Comparison of ENCODE assay signal across 9 cellular contexts in the genomic region with DNA sequence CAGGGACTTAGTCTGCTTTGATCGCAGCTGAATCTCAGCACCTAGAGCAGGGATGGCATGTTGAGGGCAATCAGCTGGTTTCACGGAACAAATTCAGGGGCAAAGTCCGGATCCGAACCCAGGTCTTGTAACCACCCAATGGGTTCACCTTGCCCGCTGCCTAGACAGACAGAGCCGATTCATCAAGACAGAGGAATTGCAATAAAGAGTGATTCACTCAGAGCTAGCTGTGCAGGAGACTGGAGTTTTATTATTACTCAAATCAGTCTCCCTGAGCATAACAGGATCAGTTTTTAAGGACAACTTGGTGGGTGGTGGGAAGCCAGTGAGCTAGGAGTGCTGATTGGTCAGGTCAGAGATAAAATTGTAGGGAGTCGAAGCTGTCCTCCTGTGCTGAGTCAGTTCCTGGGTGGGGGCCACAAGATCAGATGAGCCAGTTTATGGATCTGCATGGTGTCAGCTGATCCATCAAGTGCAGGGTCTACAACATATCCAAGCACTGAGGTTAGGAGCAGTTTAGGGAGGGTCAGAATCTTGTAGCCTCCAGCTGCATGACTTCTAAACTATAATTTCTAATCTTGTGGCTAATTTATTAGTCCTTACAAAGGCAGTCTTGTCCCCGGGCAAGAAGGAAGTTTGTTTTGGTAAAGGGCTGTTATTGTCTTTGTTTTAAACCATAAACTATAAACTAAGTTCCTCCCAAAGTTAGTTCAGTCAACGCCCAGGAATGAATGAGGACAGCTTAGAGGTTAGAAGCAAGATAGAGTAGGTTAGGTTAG. TPM values are rescaled to one million over a fixed set of nuclear protein-coding genes. Genes with fewer than 3 reads are reported as not detected.
DNase-seq lines count a peak whose midpoint lies in the region; ATAC-seq, FAIRE-seq and TF ChIP-seq lines count a peak whose summit lies in the region.
"Had no signal": no experiment of that assay in that cellular context is flagged by ENCODE, and none has a peak within 500 bp of the region (broad histone marks: within the 10 kb centered on the region; RNA-seq: fewer than 3 reads in every experiment).

No MANE protein-coding gene starts in this region.

- no peak overlapping the region for H3K4me3 ChIP-seq in K562
- H3K4me3 ChIP-seq: heart right ventricle had no signal

- no peaks in the 10 kb centered on the region for H3K9me1 ChIP-seq in K562 (ENCODE audit: control insufficient read depth, insufficient read depth, low read length)

- CTCF ChIA-PET in K562 (lab: Yijun Ruan, JAX; ENCODE audit: low intra/inter-chr PET ratio): no interaction called here

- no peaks in the 10 kb centered on the region for H3K27me3 Mint-ChIP-seq in activated naive CD8-positive, alpha-beta T cell treated with anti-CD3 and anti-CD28 coated beads, Interleukin-2, amount 50 U/mL, for 24 hours
- peaks cover 3 to 9% (median 9%) of the 10 kb centered on the region in 3 donors for H3K27me3 Mint-ChIP-seq in immature natural killer cell (ENCODE audit: low read depth in 3 of 3)

- no peak overlapping the region for H3K4me3 Mint-ChIP-seq in activated naive CD8-positive, alpha-beta T cell treated with anti-CD3 and anti-CD28 coated beads, Interleukin-2, amount 50 U/mL, for 24 hours
- H3K4me3 Mint-ChIP-seq in immature natural killer cell: no peak overlapping the region

- peak; percentile 82 for DNase-seq in A172 (ENCODE audit: low spot score)
- peak; percentile 25 for DNase-seq in HT1080 (ENCODE audit: low read depth)
- peak in 3 of 4 experiments; percentile 32 to 84 (median 44) for DNase-seq in K562 (ENCODE audit: extremely low read depth in 1 of 4, low spot score in 3 of 4)
- DNase-seq in kidney glomerular epithelial cell (lab: John Stamatoyannopoulos, UW): peak; percentile 26
- no peak for DNase-seq in OCI-M2 (lab: John Stamatoyannopoulos, UW; ENCODE audit: unreplicated experiment)
- no peak for DNase-seq in activated naive CD8-positive, alpha-beta T cell treated with anti-CD3 and anti-CD28 coated beads, Interleukin-2, amount 50 U/mL, for 24 hours
- DNase-seq in immature natural killer cell: no peak

- no TSS peak for BruUV-seq in K562 (replicated peaks; lab: Mats Ljungman, UMichigan)

- no peak for TF ChIP-seq RAD21 in K562 (CRISPR knock-in tag; conservative IDR thresholded peaks at IDR 0.05 in 1 of 2, IDR thresholded peaks at IDR 0.05 in 1 of 2)

- peak; percentile 72 for FAIRE-seq in K562 (lab: Jason Lieb, UNC)

- WGBS in K562 (ENCODE audit: insufficient coverage, low coverage, missing lambda C conversion rate): 33% methylated on average over 9 of the region's 9 CpGs

- peaks cover 3% of the 10 kb centered on the region for H3K9me3 Mint-ChIP-seq in activated naive CD8-positive, alpha-beta T cell treated with anti-CD3 and anti-CD28 coated beads, Interleukin-2, amount 50 U/mL, for 24 hours
- H3K9me3 Mint-ChIP-seq in immature natural killer cell: peaks cover 0 to 1% (median 0%) of the 10 kb centered on the region in 6 donors

- peak overlapping the region; percentile 66 for H2AFZ ChIP-seq in K562 (ENCODE audit: low read depth, low read length)

- peaks cover 2% of the 10 kb centered on the region; the same call in 1 of the 2 replicates for H3K9me3 ChIP-seq in K562 (replicated peaks; ENCODE audit: control insufficient read depth, insufficient read depth, low read depth, low read length)

- no peak for TF ChIP-seq POLR2A in K562 (conservative IDR thresholded peaks at IDR 0.05)

- H3K4me1 ChIP-seq in K562 (replicated peaks in 1 of 2; ENCODE audit: control insufficient read depth in 2 of 2, insufficient read depth in 2 of 2, low read length in 2 of 2): peaks cover 16 to 29% of the 10 kb centered on the region in 2 experiments

- no peaks in the 10 kb centered on the region for H3K4me1 Mint-ChIP-seq in activated naive CD8-positive, alpha-beta T cell treated with anti-CD3 and anti-CD28 coated beads, Interleukin-2, amount 50 U/mL, for 24 hours
- H3K4me1 Mint-ChIP-seq in immature natural killer cell: no peaks in the 10 kb centered on the region

- POLR2A ChIA-PET in K562 (lab: Yijun Ruan, JAX): interaction anchor here (0.6 to 1.1 kb wide), 3 partner anchors 12 to 149 kb away, joined by 3 to 6 read pairs (median 3); no protein-coding TSS in a partner anchor

- H3K36me3 Mint-ChIP-seq in activated naive CD8-positive, alpha-beta T cell treated with anti-CD3 and anti-CD28 coated beads, Interleukin-2, amount 50 U/mL, for 24 hours (ENCODE audit: low read depth): no peaks in the 10 kb centered on the region
- no peaks in the 10 kb centered on the region for H3K36me3 Mint-ChIP-seq in immature natural killer cell

- peak overlapping the region; percentile 69 for H3K4me2 ChIP-seq in K562 (ENCODE audit: insufficient read depth, low read length)

- peaks cover 5 to 18% of the 10 kb centered on the region in 2 experiments; a peak in 4 of 5 replicates for H3K27me3 ChIP-seq in K562 (ENCODE audit: control insufficient read depth in 2 of 2, insufficient read depth in 2 of 2, low read length in 2 of 2)
- H3K27me3 ChIP-seq: heart right ventricle had no signal

- no peak overlapping the region for H3K27ac Mint-ChIP-seq in activated naive CD8-positive, alpha-beta T cell treated with anti-CD3 and anti-CD28 coated beads, Interleukin-2, amount 50 U/mL, for 24 hours
- no peak overlapping the region for H3K27ac Mint-ChIP-seq in immature natural killer cell

- intact Hi-C loops in K562 (cut with micrococcal nuclease): no loop called here

- H3K27ac ChIP-seq in K562 (ENCODE audit: extremely low read depth, low read depth, low read length): peak overlapping the region; percentile 41; the same call in 2 of the 3 replicates

- H3K79me2 ChIP-seq in K562 (ENCODE audit: control insufficient read depth, insufficient read depth, low read length): no peaks in the 10 kb centered on the region

- peak; percentile 73 for ATAC-seq in K562
- ATAC-seq in activated naive CD8-positive, alpha-beta T cell treated with anti-CD3 and anti-CD28 coated beads, Interleukin-2, amount 50 U/mL, for 24 hours: no peak
- no peak for ATAC-seq in GM19452 (IDR thresholded peaks at IDR 0.05; ENCODE audit: unreplicated experiment)

- peak; percentile 65; the same call in 1 of the 2 replicates for TF ChIP-seq EP300 in K562 (IDR thresholded peaks at IDR 0.05; ENCODE audit: low read length)

- H3K9ac ChIP-seq in K562 (ENCODE audit: insufficient read depth in 1 of 2, low read depth in 2 of 2, low read length in 2 of 2): peak overlapping the region in 1 of 2 experiments; percentile 15; a peak in 1 of 4 replicates

- H4K20me1 ChIP-seq in K562 (replicated peaks; ENCODE audit: control insufficient read depth, insufficient read depth, low read length): no peaks in the 10 kb centered on the region

- no peak; a peak in 1 of 6 replicates for TF ChIP-seq CTCF in K562 (IDR thresholded peaks at IDR 0.05 in 2 of 3, conservative IDR thresholded peaks at IDR 0.05 in 1 of 3; ENCODE audit: insufficient read depth in 2 of 3, low read depth in 1 of 3, low read length in 3 of 3)

- in situ Hi-C loops in K562 (cut with MboI): no loop called here

- H3K36me3 ChIP-seq in K562 (ENCODE audit: control insufficient read depth, insufficient read depth, low read length): no peaks in the 10 kb centered on the region
- H3K36me3 ChIP-seq: heart right ventricle had no signal

TF ChIP-seq in K562, 482 proteins besides CTCF, POLR2A, EP300 and RAD21 (continues in another document):
- TF ChIP-seq ZNF146 (CRISPR knock-in tag; IDR thresholded peaks at IDR 0.05; ENCODE audit: unreplicated experiment): no peak
- TF ChIP-seq, protein P1, sequence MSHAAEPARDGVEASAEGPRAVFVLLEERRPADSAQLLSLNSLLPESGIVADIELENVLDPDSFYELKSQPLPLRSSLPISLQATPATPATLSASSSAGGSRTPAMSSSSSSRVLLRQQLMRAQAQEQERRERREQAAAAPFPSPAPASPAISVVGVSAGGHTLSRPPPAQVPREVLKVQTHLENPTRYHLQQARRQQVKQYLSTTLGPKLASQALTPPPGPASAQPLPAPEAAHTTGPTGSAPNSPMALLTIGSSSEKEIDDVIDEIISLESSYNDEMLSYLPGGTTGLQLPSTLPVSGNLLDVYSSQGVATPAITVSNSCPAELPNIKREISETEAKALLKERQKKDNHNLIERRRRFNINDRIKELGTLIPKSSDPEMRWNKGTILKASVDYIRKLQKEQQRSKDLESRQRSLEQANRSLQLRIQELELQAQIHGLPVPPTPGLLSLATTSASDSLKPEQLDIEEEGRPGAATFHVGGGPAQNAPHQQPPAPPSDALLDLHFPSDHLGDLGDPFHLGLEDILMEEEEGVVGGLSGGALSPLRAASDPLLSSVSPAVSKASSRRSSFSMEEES (CRISPR knock-in tag; IDR thresholded peaks at IDR 0.05): 0 out of 2 replicates have a peak, but pooled peaks have one; percentile 3

RNA-seq across cellular contexts. Expression of a gene that starts 43.5 kb away (rescaled TPM):
- total RNA-seq in A172 (2014; rRNA removed; shearing (Covaris generic)): 57.0 and 59.0 TPM in 2 replicates
- 20.7 and 23.6 TPM in 2 replicates for total RNA-seq in HT1080 (2014; rRNA removed; shearing (Covaris generic))
- 6.5 and 7.0 TPM in 2 replicates for polyA plus RNA-seq in HT1080 (2015; cell fraction: cytosol; rRNA removed)
- polyA plus RNA-seq in HT1080 (2015; cell fraction: nucleus; rRNA removed): 9.1 and 9.4 TPM in 2 replicates
- 0.11 and 0.12 TPM in 2 replicates for total RNA-seq in K562 (2011; cell fraction: chromatin; rRNA removed; ENCODE audit: low replicate concordance)
- 0.13 and 0.17 TPM in 2 replicates for total RNA-seq in K562 (2011; cell fraction: nucleolus; rRNA removed)
- 0.15 TPM in 2 replicates for total RNA-seq in K562 (2011; cell fraction: nucleoplasm; rRNA removed)
- total RNA-seq in K562 (2014; rRNA removed) (0.23 and 0.33 TPM in 2 replicates), K562 (2014; rRNA removed; fragmentation: Illumina TruSeq; extraction: Trizol) (0.13 and 0.15 TPM in 2 replicates), K562 (2015; rRNA removed; fragmentation: Illumina TruSeq; extraction: Trizol) (1.3 TPM in 2 replicates), K562 (2021) (0.38 and 0.42 TPM in 2 replicates)
- polyA plus RNA-seq in K562 (2011; rRNA removed) (0.06 and 0.18 TPM in 2 replicates), K562 (2014; fragmentation: Illumina TruSeq; extraction: Trizol) (0.17 and 0.18 TPM in 2 replicates), K562 (2014; fragmentation: Nextera tagmentation; extraction: Ambion mirVana) (under 1 TPM; 0.01 to 0.04 TPM), K562 (2014; rRNA removed) (0.07 and 0.34 TPM in 2 replicates), immature natural killer cell (not detected)
- 0.01 and 0.13 TPM in 2 replicates for polyA plus RNA-seq in K562 (2011; cell fraction: cytosol; rRNA removed)
- polyA plus RNA-seq in K562 (2011; cell fraction: nucleus; rRNA removed): 0.04 and 0.20 TPM in 2 replicates
- polyA plus RNA-seq in K562 (2012): 0.43 and 0.76 TPM in 2 replicates
- 0.04 and 0.51 TPM in 2 replicates for polyA minus RNA-seq in K562 (2011; rRNA and poly(A)+ RNA removed)
- 0.10 and 0.55 TPM in 2 replicates for polyA minus RNA-seq in K562 (2011; cell fraction: cytosol; rRNA and poly(A)+ RNA removed)
- polyA minus RNA-seq in K562 (2011; cell fraction: nucleus; rRNA and poly(A)+ RNA removed): 0.13 and 0.78 TPM in 2 replicates

Comparison
In these comparisons a context has a peak if more than half of its experiments do, and no peak if none do; other contexts are left out.
1. DNase-seq: peak in A172 (single experiment), HT1080 (single experiment), K562 (3 of 4) and kidney glomerular epithelial cell (single experiment); none in OCI-M2 (single experiment), activated naive CD8-positive, alpha-beta T cell treated with anti-CD3 and anti-CD28 coated beads, Interleukin-2, amount 50 U/mL, for 24 hours (single experiment) and immature natural killer cell (0 of 3).